In genomic region chr11:129750343-129751292, GRCh38 we compare ENCODE assay signal across 8 cellular contexts.
A peak's percentile ranks its signal among the peaks of the same experiment; 100 is the strongest.
DNase-seq lines count a peak whose midpoint lies in the region; ATAC-seq, FAIRE-seq and TF ChIP-seq lines count a peak whose summit lies in the region.

No MANE protein-coding gene starts in this region.

- FAIRE-seq in A549 (lab: Jason Lieb, UNC) (no peak), bronchial epithelial cell (lab: Jason Lieb, UNC) (peak; percentile 52), keratinocyte (lab: Jason Lieb, UNC) (peak; percentile 92)

- WGBS in A549 (ENCODE audit: missing lambda C conversion rate) = 52% methylated on average over 20 of the region's 57 CpGs

- no peaks in the 10 kb centered on the region for H3K9me1 ChIP-seq in keratinocyte (ENCODE audit: control insufficient read depth, extremely low read depth, insufficient read depth, low read length)

- no peak overlapping the region for H3K9ac ChIP-seq in keratinocyte (ENCODE audit: control insufficient read depth, extremely low read depth, insufficient read depth, low read length)

- peaks cover 27% of the 10 kb centered on the region for H3K27me3 Mint-ChIP-seq in activated B cell treated with CpG ODN at 0.5 μM for 24 hours

- POLR2A ChIA-PET in A549 (lab: Yijun Ruan, JAX) = no interaction called here
- POLR2A ChIA-PET in activated B cell treated with CpG ODN at 0.5 μM for 24 hours (lab: Charles Lee) = no interaction called here

- peak overlapping the region; percentile 86 for H2AFZ ChIP-seq in keratinocyte (ENCODE audit: control insufficient read depth, low read length)

- H3K4me3 ChIP-seq in A549 = peak overlapping the region; percentile 27; the same call in 1 of the 3 replicates
- H3K4me3 ChIP-seq in bronchial epithelial cell (ENCODE audit: low read depth, low read length) = no peak overlapping the region
- H3K4me3 ChIP-seq in keratinocyte (ENCODE audit: control insufficient read depth in 2 of 3, extremely low read depth in 1 of 3, insufficient read depth in 2 of 3, low read depth in 1 of 3, low read length in 3 of 3) = no peak overlapping the region

- H3K9me3 ChIP-seq in A549 (no peaks in the 10 kb centered on the region), keratinocyte (ENCODE audit: control insufficient read depth, low read depth, low read length) (peaks cover 2% of the 10 kb centered on the region)

- no peaks in the 10 kb centered on the region for H3K4me1 ChIP-seq in A549
- no peaks in the 10 kb centered on the region for H3K4me1 ChIP-seq in keratinocyte (ENCODE audit: control insufficient read depth, extremely low read depth, insufficient read depth, low read length)

- no peaks in the 10 kb centered on the region for H3K36me3 Mint-ChIP-seq in activated B cell treated with CpG ODN at 0.5 μM for 24 hours (ENCODE audit: low read depth)

- H3K27me3 ChIP-seq in bronchial epithelial cell (ENCODE audit: control insufficient read depth, insufficient read depth, low read length) = no peaks in the 10 kb centered on the region
- H3K27me3 ChIP-seq in keratinocyte (ENCODE audit: control insufficient read depth, extremely low read depth, insufficient read depth, low read length) = peaks cover 9% of the 10 kb centered on the region

- H3K4me3 Mint-ChIP-seq in activated B cell treated with CpG ODN at 0.5 μM for 24 hours = no peak overlapping the region

- H3K9me3 Mint-ChIP-seq in activated B cell treated with CpG ODN at 0.5 μM for 24 hours = peaks cover 4% of the 10 kb centered on the region

- CTCF ChIA-PET in A549 (lab: Yijun Ruan, JAX) = interaction anchor here (0.6 to 5.2 kb wide), 38 partner anchors 8 to 1720 kb away, joined by 3 to 54 read pairs (median 3); partner anchors contain the start of gene BARX2
- CTCF ChIA-PET in activated B cell treated with CpG ODN at 0.5 μM for 24 hours (lab: Charles Lee) = interaction anchor here (0.6 to 1.2 kb wide), 3 partner anchors 51 to 638 kb away, joined by 3 to 4 read pairs (median 4); no protein-coding TSS in a partner anchor

- no peak for TF ChIP-seq EP300 in A549 (IDR thresholded peaks at IDR 0.05)

- H4K20me1 ChIP-seq in keratinocyte (ENCODE audit: control insufficient read depth, extremely low read depth, insufficient read depth, low read length) = no peaks in the 10 kb centered on the region

- DNase-seq in A549 (ENCODE audit: low read depth in 1 of 2, low spot score in 1 of 2) = peak; percentile 12 to 79
- DNase-seq in NCI-H2107 (lab: John Stamatoyannopoulos, UW) = peak; percentile 66
- DNase-seq in activated B cell treated with CpG ODN at 0.5 μM for 24 hours = peak; percentile 69
- DNase-seq in bronchial epithelial cell (ENCODE audit: low read depth) = peak; percentile 55
- no peak for DNase-seq in keratinocyte (ENCODE audit: low read depth, low spot score)
- DNase-seq in stimulated activated CD4-positive, alpha-beta T cell treated with anti-CD3 and anti-CD28 coated beads, Interleukin-1b, Interleukin-23, amount 100 ng/mL, for 1 hour (ENCODE audit: low read depth in 2 of 2) = peak; percentile 47 to 66

- H3K4me1 Mint-ChIP-seq in activated B cell treated with CpG ODN at 0.5 μM for 24 hours = peaks cover 4% of the 10 kb centered on the region

- peak; percentile 100 for TF ChIP-seq CTCF in A549 (IDR thresholded peaks at IDR 0.05)
- TF ChIP-seq CTCF in activated B cell treated with CpG ODN at 0.5 μM for 24 hours (IDR thresholded peaks at IDR 0.05) = peak; percentile 99
- peak; percentile 93 for TF ChIP-seq CTCF in bronchial epithelial cell (IDR thresholded peaks at IDR 0.05; ENCODE audit: insufficient read depth, low read length, severe bottlenecking)
- peak; percentile 75 to 94 (median 84) for TF ChIP-seq CTCF in keratinocyte (optimal IDR thresholded peaks at IDR 0.05 in 1 of 3, IDR thresholded peaks at IDR 0.05 in 1 of 3, conservative IDR thresholded peaks at IDR 0.05 in 1 of 3; ENCODE audit: extremely low read depth in 1 of 3, insufficient read depth in 2 of 3, low read length in 3 of 3)

- H3K79me2 ChIP-seq in keratinocyte (ENCODE audit: control insufficient read depth, insufficient read depth, low read length) = no peaks in the 10 kb centered on the region

- ATAC-seq in A549 (peak; percentile 95 to 98), GM18502 (IDR thresholded peaks at IDR 0.05; ENCODE audit: poor library complexity, unreplicated experiment) (peak; percentile 88), HG02970 (IDR thresholded peaks at IDR 0.05; ENCODE audit: low FRiP score, unreplicated experiment) (peak; percentile 97), activated B cell treated with CpG ODN at 0.5 μM for 24 hours (ENCODE audit: low read depth) (peak; percentile 81)

- TF ChIP-seq RAD21 in A549 (conservative IDR thresholded peaks at IDR 0.05 in 1 of 2, IDR thresholded peaks at IDR 0.05 in 1 of 2) = peak; percentile 94 to 96

- dilution Hi-C loops in keratinocyte (cut with MboI; ENCODE audit: extremely low pct_ligation_motif_present, low sequenced_read_pairs) = no loop called here

- intact Hi-C loops in activated B cell treated with CpG ODN at 0.5 μM for 24 hours (cut with micrococcal nuclease) = loop anchor here (1.0 to 5.0 kb wide), 4 partner anchors 382 to 1719 kb away; no protein-coding TSS in a partner anchor

- no peak for TF ChIP-seq POLR2A in A549 (IDR thresholded peaks at IDR 0.05; ENCODE audit: low read length)

- H3K4me2 ChIP-seq in A549 = peak overlapping the region; percentile 79
- H3K4me2 ChIP-seq in keratinocyte (ENCODE audit: control insufficient read depth, extremely low read depth, insufficient read depth, low read depth, low read length) = peak overlapping the region; percentile 66

- no peak overlapping the region for H3K27ac Mint-ChIP-seq in activated B cell treated with CpG ODN at 0.5 μM for 24 hours

- peak overlapping the region; percentile 17 to 68; a peak in 2 of 6 replicates for H3K27ac ChIP-seq in A549
- H3K27ac ChIP-seq in keratinocyte (ENCODE audit: control insufficient read depth, insufficient read depth, low read length) = no peak overlapping the region

- H3K36me3 ChIP-seq in bronchial epithelial cell (ENCODE audit: control insufficient read depth, insufficient read depth, low read length) (no peaks in the 10 kb centered on the region), keratinocyte (ENCODE audit: control insufficient read depth in 2 of 2, extremely low read depth in 1 of 2, insufficient read depth in 2 of 2, low read length in 2 of 2) (no peaks in the 10 kb centered on the region)

TF ChIP-seq in A549, 52 proteins besides CTCF, POLR2A, EP300 and RAD21 (continues in another document):
- TF ChIP-seq EHF (CRISPR knock-in tag; IDR thresholded peaks at IDR 0.05) (no peak), SREBF2 (IDR thresholded peaks at IDR 0.05) (no peak), POLR2AphosphoS2 (conservative IDR thresholded peaks at IDR 0.05; ENCODE audit: low read length) (no peak), SMC3 (IDR thresholded peaks at IDR 0.05) (peak; percentile 98), ZC3H11A (IDR thresholded peaks at IDR 0.05) (no peak), E2F6 (IDR thresholded peaks at IDR 0.05; ENCODE audit: borderline replicate concordance, low read depth) (0 out of 2 replicates have a peak, but pooled peaks have one; percentile 31), FOSL2 (IDR thresholded peaks at IDR 0.05) (no peak), FOSL2 (CRISPR knock-in tag; IDR thresholded peaks at IDR 0.05) (no peak), REST (IDR thresholded peaks at IDR 0.05) (no peak), JUNB (IDR thresholded peaks at IDR 0.05) (no peak), NFE2L2 (conservative IDR thresholded peaks at IDR 0.05; ENCODE audit: low read length) (no peak)
- TF ChIP-seq, protein P1, sequence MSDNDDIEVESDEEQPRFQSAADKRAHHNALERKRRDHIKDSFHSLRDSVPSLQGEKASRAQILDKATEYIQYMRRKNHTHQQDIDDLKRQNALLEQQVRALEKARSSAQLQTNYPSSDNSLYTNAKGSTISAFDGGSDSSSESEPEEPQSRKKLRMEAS (IDR thresholded peaks at IDR 0.05) = peak; percentile 66; the same call in 1 of the 2 replicates
